26 cellular contexts compared by ENCODE assay signal in the genomic region with DNA sequence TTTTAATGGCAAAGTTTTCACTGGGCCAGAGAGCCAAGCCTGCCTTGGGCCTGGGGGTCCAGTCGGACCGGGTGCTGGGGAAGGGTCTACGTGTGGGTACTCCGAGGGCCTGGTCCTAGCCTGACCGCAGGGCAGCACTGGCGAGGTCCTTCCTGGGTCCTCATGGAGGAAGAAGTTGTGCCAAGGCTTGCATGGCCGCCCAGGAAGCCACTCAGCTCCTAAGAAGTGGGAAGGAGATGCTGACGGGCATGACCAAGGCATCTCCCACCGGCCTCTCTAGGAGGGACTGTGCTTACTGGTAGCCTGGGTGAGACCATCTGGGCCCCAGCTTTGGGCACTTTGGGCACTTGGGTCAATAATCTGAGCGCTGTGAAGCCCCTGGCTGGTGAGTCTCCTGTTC. TPM values are rescaled to one million over a fixed set of nuclear protein-coding genes. Genes with fewer than 3 reads are reported as not detected.
"Had no signal": no experiment of that assay in that cellular context is flagged by ENCODE, and none has a peak within 500 bp of the region (broad histone marks: within the 10 kb centered on the region; RNA-seq: fewer than 3 reads in every experiment).

No MANE protein-coding gene starts in this region.

- H3K4me2 ChIP-seq: neural progenitor cell had no signal

- H3K36me3 ChIP-seq: heart left ventricle, neural progenitor cell, right lobe of liver, tibial artery had no signal

- H3K79me2 ChIP-seq: parathyroid adenoma had no signal

- H3K4me3 ChIP-seq: dorsolateral prefrontal cortex, heart left ventricle, neural progenitor cell, psoas muscle, right lobe of liver, skin epidermis, tibial artery had no signal

- H3K9ac ChIP-seq: neural progenitor cell, parathyroid adenoma had no signal

- H3K27ac Mint-ChIP-seq: natural killer cell treated with Interleukin-12 subunit alpha and Interleukin-12 subunit beta and Interleukin-15 and Interleukin-18, amount 100 ng/mL, for 72 hours; neural progenitor cell had no signal

- H2AFZ ChIP-seq: neural progenitor cell, parathyroid adenoma had no signal

- H3K27me3 ChIP-seq: right lobe of liver had no signal

- H3K36me3 Mint-ChIP-seq: natural killer cell treated with Interleukin-12 subunit alpha and Interleukin-12 subunit beta and Interleukin-15 and Interleukin-18, amount 100 ng/mL, for 72 hours; neural progenitor cell had no signal

- H3K4me3 Mint-ChIP-seq: natural killer cell treated with Interleukin-12 subunit alpha and Interleukin-12 subunit beta and Interleukin-15 and Interleukin-18, amount 100 ng/mL, for 72 hours; neural progenitor cell had no signal

- H3K9me3 ChIP-seq: psoas muscle, right lobe of liver, tibial artery had no signal

- H3K27ac ChIP-seq: dorsolateral prefrontal cortex, heart left ventricle, neural progenitor cell, parathyroid adenoma, psoas muscle, right lobe of liver, skin epidermis, tibial artery had no signal

- H3K9me3 Mint-ChIP-seq: natural killer cell treated with Interleukin-12 subunit alpha and Interleukin-12 subunit beta and Interleukin-15 and Interleukin-18, amount 100 ng/mL, for 72 hours had no signal

- DNase-seq: central memory CD4-positive, alpha-beta T cell; cortex of kidney; effector CD8-positive, alpha-beta T cell; hippocampal formation; midbrain; occipital lobe; psoas muscle; retina; stimulated activated CD4-positive, alpha-beta T cell treated with anti-CD3 and anti-CD28 coated beads, Interleukin-2, amount 100 ng/mL, for 48 hours; stimulated activated naive CD8-positive, alpha-beta T cell treated with anti-CD3 and anti-CD28 coated beads, Interleukin-15, Interleukin-2, amounts not matched to agents 100 U/mL and 50 U/mL, for 24 hours had no signal

- H3K4me1 ChIP-seq: parathyroid adenoma, psoas muscle, right lobe of liver had no signal

- ATAC-seq: heart left ventricle; natural killer cell treated with Interleukin-12 subunit alpha and Interleukin-12 subunit beta and Interleukin-15 and Interleukin-18, amount 100 ng/mL, for 72 hours; psoas muscle; right lobe of liver; stimulated activated naive CD8-positive, alpha-beta T cell treated with anti-CD3 and anti-CD28 coated beads, Interleukin-15, Interleukin-2, amounts not matched to agents 100 U/mL and 50 U/mL, for 24 hours had no signal

RNA-seq across cellular contexts. Expression of a gene that starts 22.6 kb away (rescaled TPM):
- total RNA-seq: chondrocyte; frontal cortex; glomerular endothelial cell; heart left ventricle; kidney epithelial cell; liver; natural killer cell treated with Interleukin-12 subunit alpha and Interleukin-12 subunit beta and Interleukin-15 and Interleukin-18, amount 100 ng/mL, for 72 hours; occipital lobe; psoas muscle; right lobe of liver; temporal lobe; ureter had no signal
- polyA plus RNA-seq: esophagus, heart left ventricle, liver, psoas muscle had no signal
